ENCODE assay signal across 14 cellular contexts in genomic region chr10:24247841-24248240, GRCh38. TPM values are rescaled to one million over a fixed set of nuclear protein-coding genes. Genes with fewer than 3 reads are reported as not detected.
DNase-seq lines count a peak whose midpoint lies in the region; ATAC-seq and TF ChIP-seq lines count a peak whose summit lies in the region.
"Had no signal": no experiment of that assay in that cellular context is flagged by ENCODE, and none has a peak within 500 bp of the region (broad histone marks: within the 10 kb centered on the region; RNA-seq: fewer than 3 reads in every experiment).

No MANE protein-coding gene starts in this region.

- DNase-seq in MCF 10A (ENCODE audit: unreplicated experiment) (no peak), breast epithelium (ENCODE audit: low spot score in 2 of 2) (no peak), mesothelial cell of epicardium (ENCODE audit: low spot score in 2 of 2, unreplicated experiment in 2 of 2) (no peak), gastrocnemius medialis (no peak), prostate gland (ENCODE audit: low spot score) (no peak), SHP77 (lab: John Stamatoyannopoulos, UW) (no peak)
- DNase-seq: AML-193; Caco-2; CD4-positive, alpha-beta T cell; H9 had no signal

- in situ Hi-C loops in gastrocnemius medialis (cut with MboI; ENCODE audit: low sequenced_read_pairs in 4 of 4), result loop anchor here in 1 of 4 donors (25.0 kb wide), 1 partner anchor 114 kb away; no protein-coding TSS in a partner anchor

- H3K4me3 ChIP-seq in breast epithelium (no peak overlapping the region), gastrocnemius medialis (no peak overlapping the region), prostate gland (no peak overlapping the region)
- H3K4me3 ChIP-seq: A549 had no signal

- H3K27me3 Mint-ChIP-seq in MCF 10A (ENCODE audit: insufficient read depth, unreplicated experiment) (no peaks in the 10 kb centered on the region), mesothelial cell of epicardium (ENCODE audit: low read depth) (no peaks in the 10 kb centered on the region)

- no peaks in the 10 kb centered on the region for H3K9me3 Mint-ChIP-seq in MCF 10A (ENCODE audit: unreplicated experiment)
- no peaks in the 10 kb centered on the region for H3K9me3 Mint-ChIP-seq in mesothelial cell of epicardium
- H3K9me3 Mint-ChIP-seq: CD4-positive, alpha-beta T cell; H9 had no signal

- H3K27ac ChIP-seq in breast epithelium (no peak overlapping the region), gastrocnemius medialis (peak overlapping the region; percentile 94 to 98 (median 96)), prostate gland (no peak overlapping the region)
- H3K27ac ChIP-seq: 22Rv1, A549, C4-2B had no signal

- no peak for TF ChIP-seq POLR2A in breast epithelium (IDR thresholded peaks at IDR 0.05)
- no peak for TF ChIP-seq POLR2A in gastrocnemius medialis (IDR thresholded peaks at IDR 0.05)
- TF ChIP-seq POLR2A in prostate gland (IDR thresholded peaks at IDR 0.05), result no peak

- CTCF ChIA-PET in MCF 10A (lab: Yijun Ruan, JAX), result interaction anchor here (0.6 to 1.2 kb wide), 4 partner anchors 33 to 950 kb away, joined by 3 to 5 read pairs (median 3); no protein-coding TSS in a partner anchor

- 88% methylated on average over 1 of the region's 1 CpG for WGBS in prostate gland

- H3K27me3 ChIP-seq in breast epithelium (no peaks in the 10 kb centered on the region), gastrocnemius medialis (no peaks in the 10 kb centered on the region), prostate gland (replicated peaks; ENCODE audit: insufficient read depth) (no peaks in the 10 kb centered on the region)

- TF ChIP-seq CTCF in MCF 10A (IDR thresholded peaks at IDR 0.05; ENCODE audit: unreplicated experiment) (no peak), breast epithelium (IDR thresholded peaks at IDR 0.05) (no peak), mesothelial cell of epicardium (IDR thresholded peaks at IDR 0.05; ENCODE audit: unreplicated experiment) (no peak), gastrocnemius medialis (IDR thresholded peaks at IDR 0.05 in 4 of 5, conservative IDR thresholded peaks at IDR 0.05 in 1 of 5) (no peak), prostate gland (IDR thresholded peaks at IDR 0.05) (no peak)

- H3K36me3 ChIP-seq in breast epithelium (no peaks in the 10 kb centered on the region), gastrocnemius medialis (no peaks in the 10 kb centered on the region), prostate gland (no peaks in the 10 kb centered on the region)

- H3K36me3 Mint-ChIP-seq in MCF 10A (ENCODE audit: insufficient read depth, unreplicated experiment) (no peaks in the 10 kb centered on the region), mesothelial cell of epicardium (peaks cover 15% of the 10 kb centered on the region)

- intact Hi-C loops in MCF 10A (cut with micrococcal nuclease), result loop anchor here (10.0 kb wide), 1 partner anchor 267 kb away; no protein-coding TSS in a partner anchor
- intact Hi-C loops in breast epithelium (cut with DNase I; ENCODE audit: low total_unique reads), result no loop called here
- intact Hi-C loops in gastrocnemius medialis (cut with DNase I; ENCODE audit: low total_unique reads), result no loop called here
- intact Hi-C loops in prostate gland (cut with DNase I), result no loop called here

- no TSS peak for BruUV-seq in MCF 10A (replicated peaks; lab: Mats Ljungman, UMichigan)

- H3K4me1 ChIP-seq in breast epithelium (peaks cover 0 to 8% of the 10 kb centered on the region in 2 donors), gastrocnemius medialis (peaks cover 71 to 72% of the 10 kb centered on the region in 2 donors), prostate gland (replicated peaks) (peaks cover 14% of the 10 kb centered on the region)
- H3K4me1 ChIP-seq: A549 had no signal

- no peak for ATAC-seq in gastrocnemius medialis
- ATAC-seq in HG02884 (IDR thresholded peaks at IDR 0.05; ENCODE audit: unreplicated experiment), result no peak
- ATAC-seq: A549 had no signal

- H3K9me3 ChIP-seq in breast epithelium (no peaks in the 10 kb centered on the region), gastrocnemius medialis (no peaks in the 10 kb centered on the region), prostate gland (no peaks in the 10 kb centered on the region)
- H3K9me3 ChIP-seq: A549, Caco-2 had no signal

- H3K4me3 Mint-ChIP-seq in MCF 10A (ENCODE audit: unreplicated experiment) (no peak overlapping the region), mesothelial cell of epicardium (no peak overlapping the region)
- H3K4me3 Mint-ChIP-seq: CD4-positive, alpha-beta T cell; H9 had no signal

- POLR2A ChIA-PET in MCF 10A (lab: Yijun Ruan, JAX), result interaction anchor here (0.9 to 1.0 kb wide), 3 partner anchors 8 to 114 kb away, joined by 3 to 4 read pairs (median 3); no protein-coding TSS in a partner anchor

- H3K27ac Mint-ChIP-seq in MCF 10A (ENCODE audit: low read depth, unreplicated experiment) (peak overlapping the region; percentile 63), mesothelial cell of epicardium (peak overlapping the region; percentile 91)
- H3K27ac Mint-ChIP-seq: CD4-positive, alpha-beta T cell; H9 had no signal

- H3K4me1 Mint-ChIP-seq in MCF 10A (ENCODE audit: insufficient read depth, unreplicated experiment) (peaks cover 24% of the 10 kb centered on the region), mesothelial cell of epicardium (peaks cover 62% of the 10 kb centered on the region)

RNA-seq across cellular contexts. Expression of gene KIAA1217, which starts 38.9 kb away (rescaled TPM):
- total RNA-seq in MCF 10A (2022) (48.3 and 48.7 TPM in 2 replicates), breast epithelium (100 to 1,000 TPM in 1 of 3 donors, 10 to 100 TPM in 2; 19.7 to 154 (median 83.6) TPM), mesothelial cell of epicardium (155 to 167 TPM (median 161 TPM) in 3 replicates), gastrocnemius medialis (100 to 1,000 TPM; 152 to 266 (median 155) TPM), prostate gland (100 to 1,000 TPM in 1 of 2 donors, 10 to 100 TPM in 1; 92.5 to 188 TPM)
- total RNA-seq: CD4-positive, alpha-beta T cell had no signal

Comparison
In these comparisons a context has a peak if more than half of its experiments do, and no peak if none do; other contexts are left out.
1. H3K27ac ChIP-seq: peak in gastrocnemius medialis (4 of 4); none in breast epithelium (0 of 2) and prostate gland (0 of 2).